1 cellular context compared by ENCODE assay signal in genomic region chr2:174263989-174264388, GRCh38.
A peak's percentile ranks its signal among the peaks of the same experiment; 100 is the strongest.
TF ChIP-seq lines count a peak whose summit lies in the region.

No MANE protein-coding gene starts in this region.

TF ChIP-seq in K562, 482 proteins besides CTCF, POLR2A, EP300 and RAD21 (continued from another document):
- TF ChIP-seq PHTF2 (CRISPR knock-in tag; IDR thresholded peaks at IDR 0.05) = no peak
- peak; percentile 53 for TF ChIP-seq MEIS2 (IDR thresholded peaks at IDR 0.05; ENCODE audit: partially characterized antibody)
- no peak for TF ChIP-seq BRD9 (IDR thresholded peaks at IDR 0.05; ENCODE audit: low read depth, partially characterized antibody)
- TF ChIP-seq ZNF589 (CRISPR knock-in tag; IDR thresholded peaks at IDR 0.05; ENCODE audit: low read depth) = peak; percentile 33; the same call in 1 of the 2 replicates
- TF ChIP-seq JUND (IDR thresholded peaks at IDR 0.05; ENCODE audit: borderline replicate concordance, low read depth, low read length) = peak; percentile 29; the same call in 1 of the 2 replicates
- 0 out of 3 replicates have a peak, but pooled peaks have one; percentile 27 for TF ChIP-seq JUND (tag; IDR thresholded peaks at IDR 0.05; ENCODE audit: borderline replicate concordance, low read depth, low read length)
- TF ChIP-seq JUN (IDR thresholded peaks at IDR 0.05; ENCODE audit: borderline replicate concordance, low read depth, low read length) = peak; percentile 45
- no peak for TF ChIP-seq JUN (CRISPR knock-in tag; IDR thresholded peaks at IDR 0.05; ENCODE audit: borderline replicate concordance)
- TF ChIP-seq ATF6 (CRISPR knock-in tag; IDR thresholded peaks at IDR 0.05) = no peak
- TF ChIP-seq ATF3 (IDR thresholded peaks at IDR 0.05) = peak; percentile 86
- no peak for TF ChIP-seq ATF3 (CRISPR knock-in tag; conservative IDR thresholded peaks at IDR 0.05)
- TF ChIP-seq CEBPG (CRISPR knock-in tag; IDR thresholded peaks at IDR 0.05) = no peak
- peak; percentile 45 to 95 for TF ChIP-seq CEBPG (tag; conservative IDR thresholded peaks at IDR 0.05 in 1 of 2, IDR thresholded peaks at IDR 0.05 in 1 of 2)
- TF ChIP-seq SMAD1 (IDR thresholded peaks at IDR 0.05; ENCODE audit: low read depth, low read length, partially characterized antibody) = no peak
